Comparison of ENCODE assay signal across 1 cellular context in the genomic region with DNA sequence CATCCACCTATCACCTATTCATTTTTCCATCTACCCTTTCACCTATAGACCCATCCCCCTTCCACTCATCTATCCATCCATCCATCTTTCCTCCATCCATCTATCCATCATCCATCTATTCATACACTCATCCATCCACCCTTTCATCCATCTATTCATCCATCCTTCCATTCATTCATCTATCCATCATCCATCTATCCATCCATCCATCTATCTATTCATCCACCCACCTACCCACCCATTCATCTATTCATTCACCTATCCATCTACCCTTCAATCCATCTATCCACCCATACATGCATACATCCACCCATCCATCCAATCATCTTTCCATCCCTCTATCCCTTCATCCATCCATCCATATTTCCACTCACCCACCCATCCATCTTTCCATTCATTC.
TF ChIP-seq lines count a peak whose summit lies in the region.

No MANE protein-coding gene starts in this region.

TF ChIP-seq in HEK293, 187 proteins besides CTCF, POLR2A, EP300 and RAD21 (continued from another document):
- TF ChIP-seq AEBP2 (tag by site-specific recombination; IDR thresholded peaks at IDR 0.05; ENCODE audit: borderline replicate concordance) (no peak), ZNF366 (tag by site-specific recombination; conservative IDR thresholded peaks at IDR 0.05) (peak; percentile 98), ZNF610 (tag by site-specific recombination; IDR thresholded peaks at IDR 0.05; ENCODE audit: borderline replicate concordance) (no peak), KLF7 (tag by site-specific recombination; IDR thresholded peaks at IDR 0.05; ENCODE audit: borderline replicate concordance) (no peak), ZNF112 (tag by site-specific recombination; IDR thresholded peaks at IDR 0.05) (0 out of 2 replicates have a peak, but pooled peaks have one; percentile 38), ZNF274 (IDR thresholded peaks at IDR 0.05; ENCODE audit: low read length) (no peak), ZNF274 (tag by site-specific recombination; IDR thresholded peaks at IDR 0.05; ENCODE audit: borderline replicate concordance) (no peak), GLI4 (tag by site-specific recombination; IDR thresholded peaks at IDR 0.05) (no peak), KLF10 (tag by site-specific recombination; IDR thresholded peaks at IDR 0.05) (no peak), ZNF518A (tag by site-specific recombination; conservative IDR thresholded peaks at IDR 0.05; ENCODE audit: low read depth) (no peak), ZBTB48 (tag by site-specific recombination; IDR thresholded peaks at IDR 0.05) (no peak), ZNF626 (tag by site-specific recombination; IDR thresholded peaks at IDR 0.05) (no peak), ZNF777 (tag by site-specific recombination; IDR thresholded peaks at IDR 0.05; ENCODE audit: borderline replicate concordance) (0 out of 2 replicates have a peak, but pooled peaks have one; percentile 16), ZNF239 (tag by site-specific recombination; IDR thresholded peaks at IDR 0.05) (no peak), ZNF561 (tag by site-specific recombination; IDR thresholded peaks at IDR 0.05; ENCODE audit: borderline replicate concordance) (no peak), EGR2 (tag by site-specific recombination; IDR thresholded peaks at IDR 0.05; ENCODE audit: low read depth) (no peak), ZNF146 (tag by site-specific recombination; IDR thresholded peaks at IDR 0.05) (no peak), ZNF473 (tag by site-specific recombination; IDR thresholded peaks at IDR 0.05) (0 out of 2 replicates have a peak, but pooled peaks have one; percentile 21), ZNF138 (tag by site-specific recombination; IDR thresholded peaks at IDR 0.05; ENCODE audit: borderline replicate concordance) (no peak), ZNF10 (tag by site-specific recombination; IDR thresholded peaks at IDR 0.05) (no peak), ZNF423 (tag by site-specific recombination; IDR thresholded peaks at IDR 0.05) (no peak), ZNF19 (tag by site-specific recombination; IDR thresholded peaks at IDR 0.05; ENCODE audit: low read depth) (no peak), ZNF426 (tag by site-specific recombination; IDR thresholded peaks at IDR 0.05) (no peak), ZNF621 (tag by site-specific recombination; IDR thresholded peaks at IDR 0.05) (0 out of 2 replicates have a peak, but pooled peaks have one; percentile 45), HOXC10 (CRISPR knock-in tag; IDR thresholded peaks at IDR 0.05) (no peak), MYNN (tag by site-specific recombination; IDR thresholded peaks at IDR 0.05; ENCODE audit: borderline replicate concordance) (no peak), ZBTB17 (tag by site-specific recombination; IDR thresholded peaks at IDR 0.05) (peak; percentile 89), ZNF701 (tag by site-specific recombination; IDR thresholded peaks at IDR 0.05) (no peak), MZF1 (tag by site-specific recombination; IDR thresholded peaks at IDR 0.05; ENCODE audit: borderline replicate concordance) (no peak), ZNF558 (tag by site-specific recombination; IDR thresholded peaks at IDR 0.05) (no peak), TRIM28 (IDR thresholded peaks at IDR 0.05; ENCODE audit: borderline replicate concordance, low read length) (no peak), ZNF211 (tag by site-specific recombination; IDR thresholded peaks at IDR 0.05; ENCODE audit: low read depth) (no peak), ZNF335 (tag by site-specific recombination; conservative IDR thresholded peaks at IDR 0.05) (no peak), ZNF544 (tag by site-specific recombination; IDR thresholded peaks at IDR 0.05) (0 out of 2 replicates have a peak, but pooled peaks have one; percentile 41)
- TF ChIP-seq, protein P1, sequence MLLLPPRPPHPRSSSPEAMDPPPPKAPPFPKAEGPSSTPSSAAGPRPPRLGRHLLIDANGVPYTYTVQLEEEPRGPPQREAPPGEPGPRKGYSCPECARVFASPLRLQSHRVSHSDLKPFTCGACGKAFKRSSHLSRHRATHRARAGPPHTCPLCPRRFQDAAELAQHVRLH (tag by site-specific recombination; IDR thresholded peaks at IDR 0.05), result no peak
- TF ChIP-seq, protein P2, sequence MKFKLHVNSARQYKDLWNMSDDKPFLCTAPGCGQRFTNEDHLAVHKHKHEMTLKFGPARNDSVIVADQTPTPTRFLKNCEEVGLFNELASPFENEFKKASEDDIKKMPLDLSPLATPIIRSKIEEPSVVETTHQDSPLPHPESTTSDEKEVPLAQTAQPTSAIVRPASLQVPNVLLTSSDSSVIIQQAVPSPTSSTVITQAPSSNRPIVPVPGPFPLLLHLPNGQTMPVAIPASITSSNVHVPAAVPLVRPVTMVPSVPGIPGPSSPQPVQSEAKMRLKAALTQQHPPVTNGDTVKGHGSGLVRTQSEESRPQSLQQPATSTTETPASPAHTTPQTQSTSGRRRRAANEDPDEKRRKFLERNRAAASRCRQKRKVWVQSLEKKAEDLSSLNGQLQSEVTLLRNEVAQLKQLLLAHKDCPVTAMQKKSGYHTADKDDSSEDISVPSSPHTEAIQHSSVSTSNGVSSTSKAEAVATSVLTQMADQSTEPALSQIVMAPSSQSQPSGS (tag by site-specific recombination; IDR thresholded peaks at IDR 0.05; ENCODE audit: low read depth), result no peak
- TF ChIP-seq, protein P3, sequence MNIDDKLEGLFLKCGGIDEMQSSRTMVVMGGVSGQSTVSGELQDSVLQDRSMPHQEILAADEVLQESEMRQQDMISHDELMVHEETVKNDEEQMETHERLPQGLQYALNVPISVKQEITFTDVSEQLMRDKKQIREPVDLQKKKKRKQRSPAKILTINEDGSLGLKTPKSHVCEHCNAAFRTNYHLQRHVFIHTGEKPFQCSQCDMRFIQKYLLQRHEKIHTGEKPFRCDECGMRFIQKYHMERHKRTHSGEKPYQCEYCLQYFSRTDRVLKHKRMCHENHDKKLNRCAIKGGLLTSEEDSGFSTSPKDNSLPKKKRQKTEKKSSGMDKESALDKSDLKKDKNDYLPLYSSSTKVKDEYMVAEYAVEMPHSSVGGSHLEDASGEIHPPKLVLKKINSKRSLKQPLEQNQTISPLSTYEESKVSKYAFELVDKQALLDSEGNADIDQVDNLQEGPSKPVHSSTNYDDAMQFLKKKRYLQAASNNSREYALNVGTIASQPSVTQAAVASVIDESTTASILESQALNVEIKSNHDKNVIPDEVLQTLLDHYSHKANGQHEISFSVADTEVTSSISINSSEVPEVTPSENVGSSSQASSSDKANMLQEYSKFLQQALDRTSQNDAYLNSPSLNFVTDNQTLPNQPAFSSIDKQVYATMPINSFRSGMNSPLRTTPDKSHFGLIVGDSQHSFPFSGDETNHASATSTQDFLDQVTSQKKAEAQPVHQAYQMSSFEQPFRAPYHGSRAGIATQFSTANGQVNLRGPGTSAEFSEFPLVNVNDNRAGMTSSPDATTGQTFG (tag by site-specific recombination; IDR thresholded peaks at IDR 0.05; ENCODE audit: borderline replicate concordance), result no peak
- TF ChIP-seq, protein P4, sequence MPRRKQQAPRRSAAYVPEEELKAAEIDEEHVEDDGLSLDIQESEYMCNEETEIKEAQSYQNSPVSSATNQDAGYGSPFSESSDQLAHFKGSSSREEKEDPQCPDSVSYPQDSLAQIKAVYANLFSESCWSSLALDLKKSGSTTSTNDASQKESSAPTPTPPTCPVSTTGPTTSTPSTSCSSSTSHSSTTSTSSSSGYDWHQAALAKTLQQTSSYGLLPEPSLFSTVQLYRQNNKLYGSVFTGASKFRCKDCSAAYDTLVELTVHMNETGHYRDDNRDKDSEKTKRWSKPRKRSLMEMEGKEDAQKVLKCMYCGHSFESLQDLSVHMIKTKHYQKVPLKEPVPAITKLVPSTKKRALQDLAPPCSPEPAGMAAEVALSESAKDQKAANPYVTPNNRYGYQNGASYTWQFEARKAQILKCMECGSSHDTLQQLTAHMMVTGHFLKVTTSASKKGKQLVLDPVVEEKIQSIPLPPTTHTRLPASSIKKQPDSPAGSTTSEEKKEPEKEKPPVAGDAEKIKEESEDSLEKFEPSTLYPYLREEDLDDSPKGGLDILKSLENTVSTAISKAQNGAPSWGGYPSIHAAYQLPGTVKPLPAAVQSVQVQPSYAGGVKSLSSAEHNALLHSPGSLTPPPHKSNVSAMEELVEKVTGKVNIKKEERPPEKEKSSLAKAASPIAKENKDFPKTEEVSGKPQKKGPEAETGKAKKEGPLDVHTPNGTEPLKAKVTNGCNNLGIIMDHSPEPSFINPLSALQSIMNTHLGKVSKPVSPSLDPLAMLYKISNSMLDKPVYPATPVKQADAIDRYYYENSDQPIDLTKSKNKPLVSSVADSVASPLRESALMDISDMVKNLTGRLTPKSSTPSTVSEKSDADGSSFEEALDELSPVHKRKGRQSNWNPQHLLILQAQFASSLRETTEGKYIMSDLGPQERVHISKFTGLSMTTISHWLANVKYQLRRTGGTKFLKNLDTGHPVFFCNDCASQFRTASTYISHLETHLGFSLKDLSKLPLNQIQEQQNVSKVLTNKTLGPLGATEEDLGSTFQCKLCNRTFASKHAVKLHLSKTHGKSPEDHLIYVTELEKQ (tag by site-specific recombination; IDR thresholded peaks at IDR 0.05; ENCODE audit: borderline replicate concordance), result no peak
- TF ChIP-seq, protein P5, sequence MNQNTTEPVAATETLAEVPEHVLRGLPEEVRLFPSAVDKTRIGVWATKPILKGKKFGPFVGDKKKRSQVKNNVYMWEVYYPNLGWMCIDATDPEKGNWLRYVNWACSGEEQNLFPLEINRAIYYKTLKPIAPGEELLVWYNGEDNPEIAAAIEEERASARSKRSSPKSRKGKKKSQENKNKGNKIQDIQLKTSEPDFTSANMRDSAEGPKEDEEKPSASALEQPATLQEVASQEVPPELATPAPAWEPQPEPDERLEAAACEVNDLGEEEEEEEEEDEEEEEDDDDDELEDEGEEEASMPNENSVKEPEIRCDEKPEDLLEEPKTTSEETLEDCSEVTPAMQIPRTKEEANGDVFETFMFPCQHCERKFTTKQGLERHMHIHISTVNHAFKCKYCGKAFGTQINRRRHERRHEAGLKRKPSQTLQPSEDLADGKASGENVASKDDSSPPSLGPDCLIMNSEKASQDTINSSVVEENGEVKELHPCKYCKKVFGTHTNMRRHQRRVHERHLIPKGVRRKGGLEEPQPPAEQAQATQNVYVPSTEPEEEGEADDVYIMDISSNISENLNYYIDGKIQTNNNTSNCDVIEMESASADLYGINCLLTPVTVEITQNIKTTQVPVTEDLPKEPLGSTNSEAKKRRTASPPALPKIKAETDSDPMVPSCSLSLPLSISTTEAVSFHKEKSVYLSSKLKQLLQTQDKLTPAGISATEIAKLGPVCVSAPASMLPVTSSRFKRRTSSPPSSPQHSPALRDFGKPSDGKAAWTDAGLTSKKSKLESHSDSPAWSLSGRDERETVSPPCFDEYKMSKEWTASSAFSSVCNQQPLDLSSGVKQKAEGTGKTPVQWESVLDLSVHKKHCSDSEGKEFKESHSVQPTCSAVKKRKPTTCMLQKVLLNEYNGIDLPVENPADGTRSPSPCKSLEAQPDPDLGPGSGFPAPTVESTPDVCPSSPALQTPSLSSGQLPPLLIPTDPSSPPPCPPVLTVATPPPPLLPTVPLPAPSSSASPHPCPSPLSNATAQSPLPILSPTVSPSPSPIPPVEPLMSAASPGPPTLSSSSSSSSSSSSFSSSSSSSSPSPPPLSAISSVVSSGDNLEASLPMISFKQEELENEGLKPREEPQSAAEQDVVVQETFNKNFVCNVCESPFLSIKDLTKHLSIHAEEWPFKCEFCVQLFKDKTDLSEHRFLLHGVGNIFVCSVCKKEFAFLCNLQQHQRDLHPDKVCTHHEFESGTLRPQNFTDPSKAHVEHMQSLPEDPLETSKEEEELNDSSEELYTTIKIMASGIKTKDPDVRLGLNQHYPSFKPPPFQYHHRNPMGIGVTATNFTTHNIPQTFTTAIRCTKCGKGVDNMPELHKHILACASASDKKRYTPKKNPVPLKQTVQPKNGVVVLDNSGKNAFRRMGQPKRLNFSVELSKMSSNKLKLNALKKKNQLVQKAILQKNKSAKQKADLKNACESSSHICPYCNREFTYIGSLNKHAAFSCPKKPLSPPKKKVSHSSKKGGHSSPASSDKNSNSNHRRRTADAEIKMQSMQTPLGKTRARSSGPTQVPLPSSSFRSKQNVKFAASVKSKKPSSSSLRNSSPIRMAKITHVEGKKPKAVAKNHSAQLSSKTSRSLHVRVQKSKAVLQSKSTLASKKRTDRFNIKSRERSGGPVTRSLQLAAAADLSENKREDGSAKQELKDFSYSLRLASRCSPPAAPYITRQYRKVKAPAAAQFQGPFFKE (tag by site-specific recombination; IDR thresholded peaks at IDR 0.05; ENCODE audit: borderline replicate concordance), result no peak
